Comparison of ENCODE assay signal across 25 cellular contexts in genomic region chr12:3177778-3178435, GRCh38.
DNase-seq lines count a peak whose midpoint lies in the region; ATAC-seq and TF ChIP-seq lines count a peak whose summit lies in the region.
"Had no signal": no experiment of that assay in that cellular context is flagged by ENCODE, and none has a peak within 500 bp of the region (broad histone marks: within the 10 kb centered on the region; RNA-seq: fewer than 3 reads in every experiment).

No MANE protein-coding gene starts in this region.

- peak; percentile 63 for DNase-seq in OCI-LY7 (ENCODE audit: low spot score)
- DNase-seq in naive B cell: peak; percentile 35
- DNase-seq in right atrium auricular region (ENCODE audit: low spot score): no peak
- no peak for DNase-seq in left lobe of liver (ENCODE audit: low spot score)
- DNase-seq: activated CD4-positive, alpha-beta T cell treated with anti-CD3 and anti-CD28 coated beads for 4 hours; activated naive CD4-positive, alpha-beta T cell treated with Interleukin-2 at 50 U/mL for 16 hours; activated T-cell treated with anti-CD3 and anti-CD28 coated beads, Interleukin-2, amount 50 U/mL, for 4 hours; brain microvascular endothelial cell; Calu3; DMS79 treated with DMSO at 0.1 percent for 48 hours; left ventricle myocardium superior; naive thymus-derived CD8-positive, alpha-beta T cell; NCI-H1105; NCI-H2029; stimulated activated naive CD8-positive, alpha-beta T cell treated with anti-CD3 and anti-CD28 coated beads, Interleukin-15, amount 100 ng/mL, for 72 hours; uterus had no signal

- no TSS peak for BruUV-seq in OCI-LY7 (replicated peaks; lab: Mats Ljungman, UMichigan)

- H3K4me3 ChIP-seq in OCI-LY7 (ENCODE audit: low read depth, low read length, poor library complexity, severe bottlenecking) (no peak overlapping the region), right atrium auricular region (no peak overlapping the region)
- H3K4me3 ChIP-seq: SK-N-MC, skin epidermis, uterus had no signal

- H3K36me3 ChIP-seq in OCI-LY7 (ENCODE audit: insufficient read depth, low read length) (no peaks in the 10 kb centered on the region), right atrium auricular region (no peaks in the 10 kb centered on the region)
- H3K36me3 ChIP-seq: brain microvascular endothelial cell, uterus had no signal

- no peaks in the 10 kb centered on the region for H3K9me3 ChIP-seq in OCI-LY7 (ENCODE audit: low read length)
- no peaks in the 10 kb centered on the region for H3K9me3 ChIP-seq in right atrium auricular region
- H3K9me3 ChIP-seq: uterus had no signal

- H3K27ac ChIP-seq in OCI-LY7 (ENCODE audit: low read depth, low read length, poor library complexity, severe bottlenecking) (no peak overlapping the region), right atrium auricular region (no peak overlapping the region)
- H3K27ac ChIP-seq: brain microvascular endothelial cell, SK-N-MC, skin epidermis, uterus had no signal

- H3K27me3 ChIP-seq in right atrium auricular region: no peaks in the 10 kb centered on the region
- H3K27me3 ChIP-seq: brain microvascular endothelial cell, uterus had no signal

- CTCF ChIA-PET in OCI-LY7 (lab: Charles Lee; ENCODE audit: unreplicated experiment): no interaction called here

- H3K9me2 ChIP-seq in OCI-LY7 (ENCODE audit: insufficient read depth, low read length): no peaks in the 10 kb centered on the region

- no peaks in the 10 kb centered on the region for H3K79me2 ChIP-seq in OCI-LY7 (ENCODE audit: insufficient read depth, low read depth, low read length)

- peak overlapping the region in 2 of 6 donors; percentile 36 to 53 for H3K27ac Mint-ChIP-seq in naive B cell
- H3K27ac Mint-ChIP-seq: CD14-positive monocyte; mesothelial cell of epicardium; stimulated activated naive CD8-positive, alpha-beta T cell treated with anti-CD3 and anti-CD28 coated beads, Interleukin-15, amount 100 ng/mL, for 72 hours; T-helper 1 cell treated with Interleukin-12 subunit alpha and Interleukin-12 subunit beta and Interleukin-4 antibody, amounts not matched to agents 30 μg/mL and 1 μg/mL, for 36 hours had no signal

- ATAC-seq in GM18858 (IDR thresholded peaks at IDR 0.05; ENCODE audit: unreplicated experiment) (peak; percentile 63), HG02610 (IDR thresholded peaks at IDR 0.05; ENCODE audit: unreplicated experiment) (peak; percentile 50), naive B cell (ENCODE audit: low read depth in 2 of 2) (peak; percentile 80 to 84), GM19328 (IDR thresholded peaks at IDR 0.05; ENCODE audit: unreplicated experiment) (no peak), HG02973 (IDR thresholded peaks at IDR 0.05; ENCODE audit: unreplicated experiment) (no peak), left lobe of liver (no peak)
- ATAC-seq: activated T-cell treated with anti-CD3 and anti-CD28 coated beads, Interleukin-2, amount 50 U/mL, for 4 hours; left ventricle myocardium superior; naive thymus-derived CD8-positive, alpha-beta T cell; stimulated activated naive CD8-positive, alpha-beta T cell treated with anti-CD3 and anti-CD28 coated beads, Interleukin-15, amount 100 ng/mL, for 72 hours had no signal

- peak overlapping the region; percentile 50 for H3K4me2 ChIP-seq in OCI-LY7 (ENCODE audit: low read length)

- H3K9me3 Mint-ChIP-seq in naive B cell: no peaks in the 10 kb centered on the region
- H3K9me3 Mint-ChIP-seq: activated T-cell treated with anti-CD3 and anti-CD28 coated beads, Interleukin-2, amount 50 U/mL, for 4 hours; mesothelial cell of epicardium; naive thymus-derived CD8-positive, alpha-beta T cell; stimulated activated naive CD8-positive, alpha-beta T cell treated with anti-CD3 and anti-CD28 coated beads, Interleukin-15, amount 100 ng/mL, for 72 hours; T-helper 1 cell treated with Interleukin-12 subunit alpha and Interleukin-12 subunit beta and Interleukin-4 antibody, amounts not matched to agents 30 μg/mL and 1 μg/mL, for 36 hours had no signal

- peaks cover 12 to 34% (median 29%) of the 10 kb centered on the region in 3 donors for H3K4me1 Mint-ChIP-seq in naive B cell
- H3K4me1 Mint-ChIP-seq: CD14-positive monocyte; stimulated activated naive CD8-positive, alpha-beta T cell treated with anti-CD3 and anti-CD28 coated beads, Interleukin-15, amount 100 ng/mL, for 72 hours had no signal

- no peaks in the 10 kb centered on the region for H3K36me3 Mint-ChIP-seq in naive B cell
- H3K36me3 Mint-ChIP-seq: CD14-positive monocyte; mesothelial cell of epicardium; naive thymus-derived CD8-positive, alpha-beta T cell had no signal

- peaks cover 29% of the 10 kb centered on the region for H3K4me1 ChIP-seq in OCI-LY7 (ENCODE audit: insufficient read depth, low read length, poor library complexity, severe bottlenecking)
- peaks cover 0 to 38% of the 10 kb centered on the region in 2 donors for H3K4me1 ChIP-seq in right atrium auricular region
- H3K4me1 ChIP-seq: uterus had no signal

- intact Hi-C loops in OCI-LY7 (cut with micrococcal nuclease; ENCODE audit: unreplicated experiment): no loop called here

- H3K4me3 Mint-ChIP-seq in naive B cell: peak overlapping the region in 7 of 8 donors; percentile 42 to 88 (median 56)
- H3K4me3 Mint-ChIP-seq: activated T-cell treated with anti-CD3 and anti-CD28 coated beads, Interleukin-2, amount 50 U/mL, for 4 hours; CD14-positive monocyte; mesothelial cell of epicardium; stimulated activated naive CD8-positive, alpha-beta T cell treated with anti-CD3 and anti-CD28 coated beads, Interleukin-15, amount 100 ng/mL, for 72 hours; T-helper 1 cell treated with Interleukin-12 subunit alpha and Interleukin-12 subunit beta and Interleukin-4 antibody, amounts not matched to agents 30 μg/mL and 1 μg/mL, for 36 hours had no signal

- peaks cover 5 to 33% (median 31%) of the 10 kb centered on the region in 3 donors for H3K27me3 Mint-ChIP-seq in naive B cell

- POLR2A ChIA-PET in OCI-LY7 (lab: Charles Lee): no interaction called here

- TF ChIP-seq CTCF in OCI-LY7 (conservative IDR thresholded peaks at IDR 0.05; ENCODE audit: low read length) (no peak), right atrium auricular region (IDR thresholded peaks at IDR 0.05) (no peak)

- H4K20me1 ChIP-seq in OCI-LY7 (ENCODE audit: insufficient read depth, low read length): no peaks in the 10 kb centered on the region

- H2AFZ ChIP-seq in OCI-LY7 (ENCODE audit: low read length): no peak overlapping the region

Comparison
In these comparisons a context has a peak if more than half of its experiments do, and no peak if none do; other contexts are left out.
1. ATAC-seq: peak in GM18858 (single experiment), HG02610 (single experiment) and naive B cell (2 of 2); none in GM19328 (single experiment), HG02973 (single experiment) and left lobe of liver (single experiment).
2. DNase-seq: peak in OCI-LY7 (single experiment) and naive B cell (single experiment); none in right atrium auricular region (single experiment) and left lobe of liver (single experiment).